16 cellular contexts compared by ENCODE assay signal in genomic region chr13:48831248-48831647, GRCh38.
A peak's percentile ranks its signal among the peaks of the same experiment; 100 is the strongest.
DNase-seq lines count a peak whose midpoint lies in the region; ATAC-seq and TF ChIP-seq lines count a peak whose summit lies in the region.
"Had no signal": no experiment of that assay in that cellular context is flagged by ENCODE, and none has a peak within 500 bp of the region (broad histone marks: within the 10 kb centered on the region; RNA-seq: fewer than 3 reads in every experiment).

No MANE protein-coding gene starts in this region.

- H3K9me3 ChIP-seq in Peyer's patch (peaks cover 0 to 4% (median 0%) of the 10 kb centered on the region in 4 donors), HAP-1 (no peaks in the 10 kb centered on the region)
- H3K9me3 ChIP-seq: body of pancreas, gastrocnemius medialis had no signal

- DNase-seq in fibroblast of mammary gland (ENCODE audit: low read depth) (peak; percentile 44), cardiac septum (ENCODE audit: low spot score) (no peak), Kasumi-1 (lab: John Stamatoyannopoulos, UW) (no peak), Peyer's patch (no peak), HAP-1 (ENCODE audit: low spot score in 2 of 2) (no peak)
- DNase-seq: activated CD8-positive, alpha-beta T cell treated with anti-CD3 and anti-CD28 coated beads, Interleukin-2, amount 10 ng/mL, durations not matched to agents 7 days and 5 days; activated effector memory CD4-positive, alpha-beta T cell treated with anti-CD3 and anti-CD28 coated beads, Interleukin-2, amount 50 U/mL, for 16 hours; body of pancreas; effector CD8-positive, alpha-beta T cell; gastrocnemius medialis; mammary epithelial cell; NCI-H1092 had no signal

- ATAC-seq in GM18520 (IDR thresholded peaks at IDR 0.05; ENCODE audit: unreplicated experiment) (peak; percentile 63), GM21423 (IDR thresholded peaks at IDR 0.05; ENCODE audit: unreplicated experiment) (peak; percentile 61), HG03378 (IDR thresholded peaks at IDR 0.05; ENCODE audit: unreplicated experiment) (peak; percentile 73)
- ATAC-seq: activated CD8-positive, alpha-beta T cell treated with anti-CD3 and anti-CD28 coated beads, Interleukin-2, amount 10 ng/mL, durations not matched to agents 7 days and 5 days; body of pancreas; gastrocnemius medialis had no signal

- intact Hi-C loops in cardiac septum (cut with DNase I) = no loop called here

- peaks cover 0 to 6% (median 0%) of the 10 kb centered on the region in 4 donors for H3K4me1 ChIP-seq in Peyer's patch
- H3K4me1 ChIP-seq in HAP-1 = no peaks in the 10 kb centered on the region
- H3K4me1 ChIP-seq: body of pancreas, gastrocnemius medialis, SJSA1 had no signal

- H3K27me3 ChIP-seq in Peyer's patch (no peaks in the 10 kb centered on the region), HAP-1 (ENCODE audit: low read depth) (no peaks in the 10 kb centered on the region)
- H3K27me3 ChIP-seq: body of pancreas, gastrocnemius medialis, SJSA1 had no signal

- TF ChIP-seq POLR2A in Peyer's patch (IDR thresholded peaks at IDR 0.05) = no peak

- H3K27ac ChIP-seq in Peyer's patch = no peak overlapping the region
- H3K27ac ChIP-seq: body of pancreas, gastrocnemius medialis, SJSA1 had no signal

- TF ChIP-seq CTCF in fibroblast of mammary gland (conservative IDR thresholded peaks at IDR 0.05; ENCODE audit: control insufficient read depth, insufficient read depth, low read depth, low read length) (no peak), Peyer's patch (IDR thresholded peaks at IDR 0.05) (no peak)

- in situ Hi-C loops in HAP-1 (cut with MboI; ENCODE audit: low sequenced_read_pairs) = no loop called here

- H3K4me3 ChIP-seq in fibroblast of mammary gland (ENCODE audit: control insufficient read depth, low read depth, low read length) = no peak overlapping the region
- H3K4me3 ChIP-seq in Peyer's patch = no peak overlapping the region
- no peak overlapping the region for H3K4me3 ChIP-seq in HAP-1
- H3K4me3 ChIP-seq: body of pancreas, gastrocnemius medialis, SJSA1 had no signal

- no peaks in the 10 kb centered on the region for H3K36me3 ChIP-seq in Peyer's patch
- no peaks in the 10 kb centered on the region for H3K36me3 ChIP-seq in HAP-1 (replicated peaks)
- H3K36me3 ChIP-seq: gastrocnemius medialis, SJSA1 had no signal
